Comparison of ENCODE assay signal across 10 cellular contexts in the genomic region with DNA sequence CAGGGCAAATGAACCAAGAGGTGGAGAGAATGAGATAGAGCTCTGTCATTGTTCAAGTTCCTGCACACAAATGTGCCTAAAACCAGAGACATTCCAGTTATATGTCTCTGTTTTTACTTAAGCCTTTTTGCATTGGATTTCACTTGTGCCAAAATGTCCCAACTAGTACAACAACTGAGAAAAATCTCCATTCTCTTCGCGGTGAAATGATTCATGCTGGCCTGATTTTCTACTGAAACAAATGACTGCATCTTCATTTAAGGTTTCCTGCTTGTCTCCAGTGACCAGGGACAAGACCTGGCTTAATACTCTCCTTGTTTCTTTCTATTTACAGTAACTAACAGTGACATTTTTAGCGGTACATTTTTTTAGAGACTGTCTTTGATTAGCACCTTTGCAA.
"Had no signal": no experiment of that assay in that cellular context is flagged by ENCODE, and none has a peak within 500 bp of the region (broad histone marks: within the 10 kb centered on the region; RNA-seq: fewer than 3 reads in every experiment).

No MANE protein-coding gene starts in this region.

- DNase-seq: activated CD4-positive, alpha-beta T cell treated with anti-CD3 and anti-CD28 coated beads, Interleukin-2, amount 50 U/mL, for 4 hours; activated gamma-delta T cell; dermis blood vessel endothelial cell; gastrocnemius medialis; head of caudate nucleus; stimulated activated CD4-positive, alpha-beta T cell treated with anti-CD3 and anti-CD28 coated beads, Interleukin-4, amount 100 ng/mL, for 24 hours; thyroid gland had no signal

- ATAC-seq: gastrocnemius medialis; stimulated activated effector memory CD8-positive, alpha-beta T cell treated with anti-CD3 and anti-CD28 coated beads, Interleukin-12 subunit alpha, Interleukin-12 subunit beta, amount 100 ng/mL, for 72 hours had no signal

- H3K4me2 ChIP-seq: smooth muscle cell had no signal

- H3K36me3 ChIP-seq: gastrocnemius medialis, right atrium auricular region, thyroid gland had no signal

- H3K27ac ChIP-seq: gastrocnemius medialis, right atrium auricular region, thyroid gland had no signal

- H3K27me3 ChIP-seq: gastrocnemius medialis, right atrium auricular region, thyroid gland had no signal

- H3K9me3 ChIP-seq: gastrocnemius medialis, right atrium auricular region, thyroid gland had no signal

- H3K4me3 ChIP-seq: gastrocnemius medialis, right atrium auricular region, smooth muscle cell, thyroid gland had no signal

- H3K4me1 ChIP-seq: gastrocnemius medialis, right atrium auricular region, thyroid gland had no signal
